In genomic region chr11:35390737-35391682, GRCh38 we compare ENCODE assay signal across 8 cellular contexts. TPM values are rescaled to one million over a fixed set of nuclear protein-coding genes. Genes with fewer than 3 reads are reported as not detected.
DNase-seq lines count a peak whose midpoint lies in the region; ATAC-seq, FAIRE-seq and TF ChIP-seq lines count a peak whose summit lies in the region.

No MANE protein-coding gene starts in this region.

- H3K36me3 ChIP-seq in vagina, result no peaks in the 10 kb centered on the region
- no peaks in the 10 kb centered on the region for H3K36me3 ChIP-seq in kidney (ENCODE audit: control insufficient read depth in 1 of 2, insufficient read depth in 2 of 2, low read length in 2 of 2)

- DNase-seq in AG09319 (ENCODE audit: extremely low read depth, low read depth) (peak; percentile 47), RWPE1 (ENCODE audit: low spot score) (peak; percentile 58), epithelial cell of esophagus (ENCODE audit: low read depth) (peak; percentile 88), vagina (ENCODE audit: extremely low spot score in 2 of 2) (no peak), kidney (no peak), SKM-1 treated with dmso at 0.1 percent for 144 hours (lab: John Stamatoyannopoulos, UW; ENCODE audit: unreplicated experiment) (no peak)

- intact Hi-C loops in vagina (cut with DNase I), result loop anchor here (5.0 to 10.0 kb wide), 2 partner anchors 396 to 464 kb away; no protein-coding TSS in a partner anchor
- intact Hi-C loops in kidney (cut with DNase I), result loop anchor here (10.0 kb wide), 1 partner anchor 466 kb away; no protein-coding TSS in a partner anchor

- TF ChIP-seq CTCF in AG09319 (IDR thresholded peaks at IDR 0.05; ENCODE audit: low read depth, low read length) (no peak), RWPE1 (conservative IDR thresholded peaks at IDR 0.05; ENCODE audit: low read depth) (no peak), epithelial cell of esophagus (IDR thresholded peaks at IDR 0.05; ENCODE audit: insufficient read depth, low read depth, low read length, missing control alignments) (no peak), vagina (IDR thresholded peaks at IDR 0.05) (no peak), kidney (IDR thresholded peaks at IDR 0.05; ENCODE audit: borderline replicate concordance, extremely low read depth, insufficient read depth) (no peak)

- no peak for FAIRE-seq in kidney (lab: Jason Lieb, UNC)

- H3K27ac ChIP-seq in RWPE1 (0 out of 2 replicates have a peak overlapping the region, but pooled peaks have one; percentile 26), vagina (peak overlapping the region; percentile 24), kidney (ENCODE audit: low read depth in 2 of 2, low read length in 2 of 2) (no peak overlapping the region)

- no peaks in the 10 kb centered on the region for H3K9me3 ChIP-seq in vagina
- no peaks in the 10 kb centered on the region for H3K9me3 ChIP-seq in kidney (ENCODE audit: control insufficient read depth in 1 of 2, low read length in 2 of 2)

- H3K4me3 ChIP-seq in epithelial cell of esophagus (ENCODE audit: low read length) (no peak overlapping the region), vagina (no peak overlapping the region), kidney (ENCODE audit: low read length in 2 of 2) (peak overlapping the region in 1 of 2 donors; percentile 15)

- H3K9ac ChIP-seq in kidney (ENCODE audit: low read length in 2 of 2), result no peak overlapping the region

- TF ChIP-seq POLR2A in vagina (IDR thresholded peaks at IDR 0.05), result no peak

- POLR2A ChIA-PET in RWPE1 (lab: Yijun Ruan, JAX; ENCODE audit: low non-redundant PET), result no interaction called here

- ATAC-seq in GM19035 (IDR thresholded peaks at IDR 0.05; ENCODE audit: unreplicated experiment) (peak; percentile 86), HG03135 (IDR thresholded peaks at IDR 0.05; ENCODE audit: unreplicated experiment) (peak; percentile 89)

- CTCF ChIA-PET in RWPE1 (lab: Yijun Ruan, JAX), result interaction anchor here (0.6 to 2.1 kb wide), 12 partner anchors 12 to 805 kb away, joined by 3 to 6 read pairs (median 3); partner anchors contain the start of gene CD44

- H3K27me3 ChIP-seq in vagina, result no peaks in the 10 kb centered on the region

- H3K4me1 ChIP-seq in vagina (peaks cover 32% of the 10 kb centered on the region), kidney (ENCODE audit: control insufficient read depth in 1 of 2, insufficient read depth in 1 of 2, low read depth in 1 of 2, low read length in 2 of 2) (no peaks in the 10 kb centered on the region)

RNA-seq across cellular contexts. Expression of gene SLC1A2, which starts 28.3 kb away (rescaled TPM):
- total RNA-seq in vagina, result 4.7 TPM
- 0.28 TPM for total RNA-seq in kidney
- polyA plus RNA-seq in kidney (ENCODE audit: insufficient read depth, low read depth, low replicate concordance), result 0.11 TPM

Comparison
In these comparisons a context has a peak if more than half of its experiments do, and no peak if none do; other contexts are left out.
1. DNase-seq: peak in AG09319 (single experiment), RWPE1 (single experiment) and epithelial cell of esophagus (single experiment); none in vagina (0 of 2), kidney (single experiment) and SKM-1 treated with dmso at 0.1 percent for 144 hours (single experiment).
2. H3K27ac ChIP-seq: peak in RWPE1 (single experiment) and vagina (single experiment); none in kidney (0 of 2).